In the genomic region with DNA sequence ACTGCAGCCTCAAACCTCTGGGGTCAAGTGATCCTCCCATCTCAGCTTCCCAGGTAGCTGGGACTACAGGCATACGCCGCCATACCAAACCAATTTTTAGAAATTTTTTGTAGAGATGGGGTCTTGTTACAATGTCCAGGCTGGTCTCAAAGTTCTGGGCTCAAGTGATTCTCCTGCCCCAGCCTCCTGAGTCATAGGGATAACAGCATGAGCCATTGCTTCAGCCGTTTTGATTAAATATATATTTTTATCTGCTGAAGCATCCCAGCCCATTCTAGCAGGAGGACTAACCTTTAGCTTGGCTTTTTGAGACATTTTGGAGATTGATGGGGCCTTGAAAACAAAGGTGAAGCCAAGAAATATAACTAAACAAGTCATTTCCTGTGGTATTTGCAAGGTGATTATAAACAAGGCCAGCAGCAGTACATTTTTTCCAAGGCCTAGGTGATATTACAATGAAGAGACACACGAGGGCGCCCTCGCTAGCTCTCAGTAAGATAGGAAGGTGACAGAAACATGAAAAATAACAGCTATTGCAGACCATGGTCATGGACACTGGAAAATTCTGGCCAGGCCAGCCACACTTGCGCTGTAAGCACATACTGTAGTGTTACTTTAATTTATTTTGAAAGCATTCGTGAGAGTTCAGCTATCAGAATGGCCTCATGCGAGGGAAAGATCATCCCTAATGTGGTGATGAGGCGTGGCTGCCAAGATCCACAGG, we compare ENCODE assay signal across 8 cellular contexts.
A peak's percentile ranks its signal among the peaks of the same experiment; 100 is the strongest.
DNase-seq lines count a peak whose midpoint lies in the region; ATAC-seq, FAIRE-seq and TF ChIP-seq lines count a peak whose summit lies in the region.

No MANE protein-coding gene starts in this region.

- H3K4ac ChIP-seq in mesenchymal stem cell (ENCODE audit: low read depth in 1 of 2, low read length in 2 of 2): no peak overlapping the region

- no peak overlapping the region for H3K4me3 Mint-ChIP-seq in activated CD4-positive, alpha-beta T cell treated with anti-CD3 and anti-CD28 coated beads, Interleukin-2, amount 10 ng/mL, durations not matched to agents 7 days and 5 days
- H3K4me3 Mint-ChIP-seq in dendritic cell treated with granulocyte-macrophage colony-stimulating factor and Interleukin-4, amounts not matched to agents 40 ng/mL and 50 ng/mL, for 4 days: no peak overlapping the region

- no peak overlapping the region for H4K91ac ChIP-seq in mesenchymal stem cell (ENCODE audit: low read length)

- no peak overlapping the region for H2BK120ac ChIP-seq in mesenchymal stem cell (ENCODE audit: low read depth, low read length)

- H3K27ac Mint-ChIP-seq in activated CD4-positive, alpha-beta T cell treated with anti-CD3 and anti-CD28 coated beads, Interleukin-2, amount 10 ng/mL, durations not matched to agents 7 days and 5 days: peak overlapping the region; percentile 84
- peak overlapping the region; percentile 2 for H3K27ac Mint-ChIP-seq in dendritic cell treated with granulocyte-macrophage colony-stimulating factor and Interleukin-4, amounts not matched to agents 40 ng/mL and 50 ng/mL, for 4 days

- no peak overlapping the region for H2AK5ac ChIP-seq in mesenchymal stem cell (ENCODE audit: low read length, severe bottlenecking)

- H2BK15ac ChIP-seq in mesenchymal stem cell (ENCODE audit: low read depth, poor library complexity, severe bottlenecking): no peak overlapping the region

- no peaks in the 10 kb centered on the region for H3K9me3 Mint-ChIP-seq in activated CD4-positive, alpha-beta T cell treated with anti-CD3 and anti-CD28 coated beads, Interleukin-2, amount 10 ng/mL, durations not matched to agents 7 days and 5 days
- H3K9me3 Mint-ChIP-seq in dendritic cell treated with granulocyte-macrophage colony-stimulating factor and Interleukin-4, amounts not matched to agents 40 ng/mL and 50 ng/mL, for 4 days: no peaks in the 10 kb centered on the region

- POLR2A ChIA-PET in activated CD4-positive, alpha-beta T cell treated with anti-CD3 and anti-CD28 coated beads, Interleukin-2, amount 10 ng/mL, durations not matched to agents 7 days and 5 days (lab: Charles Lee): no interaction called here

- H3K23ac ChIP-seq in mesenchymal stem cell (ENCODE audit: low read length in 2 of 2): no peak overlapping the region

- no peaks in the 10 kb centered on the region for H3K27me3 Mint-ChIP-seq in activated CD4-positive, alpha-beta T cell treated with anti-CD3 and anti-CD28 coated beads, Interleukin-2, amount 10 ng/mL, durations not matched to agents 7 days and 5 days
- H3K27me3 Mint-ChIP-seq in dendritic cell treated with granulocyte-macrophage colony-stimulating factor and Interleukin-4, amounts not matched to agents 40 ng/mL and 50 ng/mL, for 4 days: no peaks in the 10 kb centered on the region

- H3K9ac ChIP-seq in mesenchymal stem cell (ENCODE audit: low read length): peak overlapping the region; percentile 31

- peaks cover 24% of the 10 kb centered on the region for H3K4me1 Mint-ChIP-seq in activated CD4-positive, alpha-beta T cell treated with anti-CD3 and anti-CD28 coated beads, Interleukin-2, amount 10 ng/mL, durations not matched to agents 7 days and 5 days
- no peaks in the 10 kb centered on the region for H3K4me1 Mint-ChIP-seq in dendritic cell treated with granulocyte-macrophage colony-stimulating factor and Interleukin-4, amounts not matched to agents 40 ng/mL and 50 ng/mL, for 4 days (ENCODE audit: low read depth)

- no peak overlapping the region for H2BK5ac ChIP-seq in mesenchymal stem cell (ENCODE audit: low read depth, low read length, poor library complexity, severe bottlenecking)

- H3K36me3 Mint-ChIP-seq in activated CD4-positive, alpha-beta T cell treated with anti-CD3 and anti-CD28 coated beads, Interleukin-2, amount 10 ng/mL, durations not matched to agents 7 days and 5 days (ENCODE audit: low read depth): peaks cover 52% of the 10 kb centered on the region
- peaks cover 90% of the 10 kb centered on the region for H3K36me3 Mint-ChIP-seq in dendritic cell treated with granulocyte-macrophage colony-stimulating factor and Interleukin-4, amounts not matched to agents 40 ng/mL and 50 ng/mL, for 4 days (ENCODE audit: low read depth)

- H3K79me1 ChIP-seq in mesenchymal stem cell (replicated peaks; ENCODE audit: low read length, poor library complexity, severe bottlenecking): no peaks in the 10 kb centered on the region

- no peak overlapping the region for H3K4me3 ChIP-seq in mesenchymal stem cell (ENCODE audit: insufficient read depth in 1 of 2, low read depth in 1 of 2, low read length in 2 of 2)

- H3K18ac ChIP-seq in mesenchymal stem cell (ENCODE audit: low read depth in 1 of 2, low read length in 2 of 2): no peak overlapping the region

- peak; percentile 87 for TF ChIP-seq CTCF in D721Med (IDR thresholded peaks at IDR 0.05; ENCODE audit: insufficient read depth, missing control alignments)

- H3K27ac ChIP-seq in mesenchymal stem cell (ENCODE audit: low read length, poor library complexity, severe bottlenecking): no peak overlapping the region

- DNase-seq in D721Med (ENCODE audit: insufficient read length, low spot score): peak; percentile 42
- DNase-seq in NCI-H526 treated with DMSO at 0.1 percent for 48 hours (lab: John Stamatoyannopoulos, UW): peak; percentile 56
- peak; percentile 74 for DNase-seq in activated CD4-positive, alpha-beta T cell treated with anti-CD3 and anti-CD28 coated beads, Interleukin-2, amount 10 ng/mL, durations not matched to agents 7 days and 5 days
- peak; percentile 77 for DNase-seq in mesenchymal stem cell
- peak; percentile 28 for DNase-seq in stimulated activated CD8-positive, alpha-beta memory T cell treated with anti-CD3 and anti-CD28 coated beads, Interleukin-4, amount 100 ng/mL, for 24 hours (ENCODE audit: low read depth)

- CTCF ChIA-PET in activated CD4-positive, alpha-beta T cell treated with anti-CD3 and anti-CD28 coated beads, Interleukin-2, amount 10 ng/mL, durations not matched to agents 7 days and 5 days (lab: Charles Lee): interaction anchor here (0.5 to 6.2 kb wide), 38 partner anchors 8 to 274 kb away, joined by 3 to 101 read pairs (median 4); partner anchors contain the start of gene GPR68

- no peak for FAIRE-seq in D721Med (lab: Jason Lieb, UNC)

- H3K36me3 ChIP-seq in mesenchymal stem cell (ENCODE audit: control insufficient read depth in 1 of 2, insufficient read depth in 2 of 2, low read depth in 1 of 2, low read length in 2 of 2): peaks cover 10 to 64% of the 10 kb centered on the region in 2 experiments

- intact Hi-C loops in dendritic cell treated with granulocyte-macrophage colony-stimulating factor and Interleukin-4, amounts not matched to agents 40 ng/mL and 50 ng/mL, for 4 days (cut with micrococcal nuclease): loop anchor here (1.0 kb wide), 1 partner anchor 109 kb away; no protein-coding TSS in a partner anchor

- ATAC-seq in HG03175 (IDR thresholded peaks at IDR 0.05; ENCODE audit: unreplicated experiment) (peak; percentile 56), HG02610 (IDR thresholded peaks at IDR 0.05; ENCODE audit: unreplicated experiment) (no peak)

- 58% methylated on average over 9 of the region's 10 CpGs for WGBS in mesenchymal stem cell

- no peak overlapping the region for H4K8ac ChIP-seq in mesenchymal stem cell (ENCODE audit: low read length)

- H3K9me3 ChIP-seq in mesenchymal stem cell (ENCODE audit: control insufficient read depth, low read length): no peaks in the 10 kb centered on the region

- peaks cover 5% of the 10 kb centered on the region for H3K4me1 ChIP-seq in mesenchymal stem cell (ENCODE audit: control insufficient read depth, insufficient read depth, low read depth, low read length)

- H2AFZ ChIP-seq in mesenchymal stem cell (ENCODE audit: low read depth, low read length): no peak overlapping the region

- H2BK12ac ChIP-seq in mesenchymal stem cell (ENCODE audit: low read length in 2 of 2): no peak overlapping the region

- H3K4me2 ChIP-seq in mesenchymal stem cell (ENCODE audit: low read length, poor library complexity, severe bottlenecking): no peak overlapping the region

- H3K27me3 ChIP-seq in mesenchymal stem cell (ENCODE audit: control insufficient read depth in 1 of 2, insufficient read depth in 1 of 2, low read length in 2 of 2): no peaks in the 10 kb centered on the region

- H3K14ac ChIP-seq in mesenchymal stem cell (ENCODE audit: low read length in 2 of 2): no peak overlapping the region
